10 cellular contexts compared by ENCODE assay signal in genomic region chr16:69918241-69918640, GRCh38. TPM values are rescaled to one million over a fixed set of nuclear protein-coding genes. Genes with fewer than 3 reads are reported as not detected.
DNase-seq lines count a peak whose midpoint lies in the region; TF ChIP-seq lines count a peak whose summit lies in the region.
"Had no signal": no experiment of that assay in that cellular context is flagged by ENCODE, and none has a peak within 500 bp of the region (broad histone marks: within the 10 kb centered on the region; RNA-seq: fewer than 3 reads in every experiment).

No MANE protein-coding gene starts in this region.

- H3K27ac ChIP-seq in coronary artery = peak overlapping the region; percentile 76 to 91
- peak overlapping the region; percentile 39 for H3K27ac ChIP-seq in muscle layer of duodenum (ENCODE audit: low read length)
- peak overlapping the region; percentile 71 to 80 for H3K27ac ChIP-seq in uterus

- peak; percentile 12 for DNase-seq in M059J (ENCODE audit: low read depth)
- DNase-seq in coronary artery (ENCODE audit: low spot score) = no peak
- no peak for DNase-seq in uterus
- DNase-seq in NCI-H446 treated with DMSO at 0.1 percent for 48 hours (lab: John Stamatoyannopoulos, UW) = no peak
- no peak for DNase-seq in NAMALWA (ENCODE audit: low spot score)
- DNase-seq in activated T-cell treated with anti-CD3 and anti-CD28 coated beads, Interleukin-2, amount 50 U/mL, for 1 hour = no peak
- DNase-seq: DMS79, foreskin melanocyte, NCI-H146 had no signal

- TF ChIP-seq CTCF in coronary artery (IDR thresholded peaks at IDR 0.05) (no peak), uterus (IDR thresholded peaks at IDR 0.05) (no peak)

- peak overlapping the region; percentile 41 for H3K4me3 ChIP-seq in coronary artery
- H3K4me3 ChIP-seq in muscle layer of duodenum (ENCODE audit: low read depth in 1 of 2, low read length in 2 of 2) = no peak overlapping the region
- peak overlapping the region; percentile 5 to 23 for H3K4me3 ChIP-seq in uterus

- H3K9me3 ChIP-seq in muscle layer of duodenum (ENCODE audit: control insufficient read depth in 1 of 2, low read length in 2 of 2) (no peaks in the 10 kb centered on the region), uterus (no peaks in the 10 kb centered on the region)

- no peaks in the 10 kb centered on the region for H3K27me3 ChIP-seq in muscle layer of duodenum (ENCODE audit: low read depth, low read length)
- no peaks in the 10 kb centered on the region for H3K27me3 ChIP-seq in uterus

- H3K4me1 ChIP-seq in muscle layer of duodenum (ENCODE audit: control insufficient read depth in 1 of 2, insufficient read depth in 2 of 2, low read length in 2 of 2) (no peaks in the 10 kb centered on the region), uterus (peaks cover 0 to 3% of the 10 kb centered on the region in 2 donors)

- no peak for TF ChIP-seq POLR2A in uterus (IDR thresholded peaks at IDR 0.05)

- H3K36me3 ChIP-seq in muscle layer of duodenum (ENCODE audit: control insufficient read depth in 1 of 2, insufficient read depth in 2 of 2, low read length in 2 of 2) (peaks cover 0 to 8% of the 10 kb centered on the region in 2 donors), uterus (no peaks in the 10 kb centered on the region)

- intact Hi-C loops in uterus (cut with DNase I; ENCODE audit: low total_unique reads) = no loop called here

RNA-seq across cellular contexts. Expression of gene CLEC18A, which starts 32.9 kb away (rescaled TPM):
- total RNA-seq in M059J (2014; rRNA removed; shearing (Covaris generic)) = 0.05 TPM in 1 of 2 replicates, not detected in the other
- total RNA-seq in uterus = 1 to 10 TPM in 1 of 4 donors, under 1 TPM in 1, not detected in 2; 0.67 to 1.1 TPM

Comparison
In these comparisons a context has a peak if more than half of its experiments do, and no peak if none do; other contexts are left out.
1. H3K4me3 ChIP-seq: peak in coronary artery (single experiment) and uterus (2 of 2); none in muscle layer of duodenum (0 of 2).
2. Peak in every context shown above with its lines, with median percentiles within 50 percentile points of each other: H3K27ac ChIP-seq.